32 cellular contexts compared by ENCODE assay signal in the genomic region with DNA sequence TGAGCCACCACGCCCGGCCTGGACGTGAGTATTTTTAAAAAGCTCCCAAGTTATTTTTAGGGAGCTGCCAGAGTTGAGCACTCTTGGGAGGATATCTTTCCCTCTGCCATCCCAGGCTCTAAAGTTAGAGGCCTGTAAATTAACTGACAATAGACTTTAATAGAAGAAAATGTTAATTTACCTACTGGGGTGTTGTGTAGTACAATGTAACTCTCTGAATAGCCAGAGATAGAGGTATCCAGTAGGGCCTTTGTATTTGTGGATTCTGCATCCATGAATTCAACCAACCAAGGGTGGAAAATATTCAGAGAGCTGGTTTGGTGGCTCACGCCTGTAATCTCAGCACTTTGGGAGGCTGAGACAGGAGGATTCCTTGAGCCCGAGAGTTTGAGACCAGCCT.
"Had no signal": no experiment of that assay in that cellular context is flagged by ENCODE, and none has a peak within 500 bp of the region (broad histone marks: within the 10 kb centered on the region; RNA-seq: fewer than 3 reads in every experiment).

No MANE protein-coding gene starts in this region.

- H3K27ac Mint-ChIP-seq: activated CD4-positive, alpha-beta memory T cell treated with anti-CD3 and anti-CD28 coated beads for 36 hours; activated CD4-positive, alpha-beta T cell treated with anti-CD3 and anti-CD28 coated beads, Interleukin-2, amount 10 ng/mL, durations not matched to agents 24 days and 14 days; activated CD8-positive, alpha-beta T cell treated with anti-CD3 and anti-CD28 coated beads for 36 hours; activated naive CD4-positive, alpha-beta T cell treated with anti-CD3 and anti-CD28 coated beads for 36 hours; activated naive CD4-positive, alpha-beta T cell treated with anti-CD3 and anti-CD28 coated beads, Interleukin-2, amount 50 U/mL, for 72 hours; activated naive CD8-positive, alpha-beta T cell treated with anti-CD3 and anti-CD28 coated beads for 36 hours; activated T-cell treated with anti-CD3 and anti-CD28 coated beads, Interleukin-2, amount 50 U/mL, for 72 hours; activated T-helper 1 cell treated with anti-CD3 and anti-CD28 coated beads, Interleukin-12 subunit alpha, Interleukin-12 subunit beta, Interleukin-2, Interleukin-4 antibody, amounts not matched to agents 30 ng/mL and 10 ng/mL and 1 ng/mL, durations not matched to agents 14 hours and 24 hours and 36 hours; activated T-helper 17 cell treated with anti-CD3 and anti-CD28 coated beads, Interleukin-2, amount 50 U/mL, for 72 hours; T-cell; T-helper 17 cell had no signal

- H3K36me3 Mint-ChIP-seq: activated CD4-positive, alpha-beta memory T cell treated with anti-CD3 and anti-CD28 coated beads for 36 hours; activated naive CD4-positive, alpha-beta T cell treated with anti-CD3 and anti-CD28 coated beads, Interleukin-2, amount 50 U/mL, for 72 hours; activated naive CD8-positive, alpha-beta T cell treated with anti-CD3 and anti-CD28 coated beads for 36 hours; T-cell had no signal

- H3K4me1 ChIP-seq: adrenal gland, body of pancreas, breast epithelium had no signal

- H3K27me3 ChIP-seq: adrenal gland, body of pancreas, brain microvascular endothelial cell, breast epithelium had no signal

- H3K4me3 Mint-ChIP-seq: activated CD4-positive, alpha-beta memory T cell treated with anti-CD3 and anti-CD28 coated beads for 36 hours; activated CD4-positive, alpha-beta T cell treated with anti-CD3 and anti-CD28 coated beads, Interleukin-2, amount 10 ng/mL, durations not matched to agents 24 days and 14 days; activated CD8-positive, alpha-beta T cell treated with anti-CD3 and anti-CD28 coated beads for 36 hours; activated naive CD4-positive, alpha-beta T cell treated with anti-CD3 and anti-CD28 coated beads for 36 hours; activated naive CD8-positive, alpha-beta T cell treated with anti-CD3 and anti-CD28 coated beads for 36 hours; activated T-cell treated with anti-CD3 and anti-CD28 coated beads, Interleukin-2, amount 50 U/mL, for 4 hours; activated T-cell treated with anti-CD3 and anti-CD28 coated beads, Interleukin-2, amount 50 U/mL, for 72 hours; activated T-helper 1 cell treated with anti-CD3 and anti-CD28 coated beads, Interleukin-12 subunit alpha, Interleukin-12 subunit beta, Interleukin-2, Interleukin-4 antibody, amounts not matched to agents 30 ng/mL and 10 ng/mL and 1 ng/mL, durations not matched to agents 14 hours and 24 hours and 36 hours; activated T-helper 17 cell treated with anti-CD3 and anti-CD28 coated beads, Interleukin-2, amount 50 U/mL, for 72 hours; T-cell; T-helper 17 cell had no signal

- H3K4me3 ChIP-seq: adrenal gland, body of pancreas, breast epithelium had no signal

- DNase-seq: activated CD4-positive, alpha-beta memory T cell treated with anti-CD3 and anti-CD28 coated beads for 36 hours; activated CD4-positive, alpha-beta T cell treated with anti-CD3 and anti-CD28 coated beads for 4 hours; activated CD4-positive, alpha-beta T cell treated with anti-CD3 and anti-CD28 coated beads, Interleukin-2, amount 10 ng/mL, durations not matched to agents 24 days and 14 days; activated CD4-positive, alpha-beta T cell treated with anti-CD3 and anti-CD28 coated beads, Interleukin-2, amount 50 U/mL, for 1 hour; activated CD4-positive, alpha-beta T cell treated with anti-CD3 and anti-CD28 coated beads, Interleukin-2, amount 50 U/mL, for 4 hours; activated CD4-positive, CD25-positive, alpha-beta regulatory T cell; activated CD8-positive, alpha-beta memory T cell treated with anti-CD3 and anti-CD28 coated beads, Interleukin-2, amount 50 U/mL, for 4 hours; activated CD8-positive, alpha-beta T cell treated with anti-CD3 and anti-CD28 coated beads for 36 hours; activated effector memory CD4-positive, alpha-beta T cell treated with anti-CD3 and anti-CD28 coated beads, Interleukin-2, amount 50 U/mL, for 16 hours; activated gamma-delta T cell treated with Interleukin-2 at 50 U/mL for 16 hours; activated naive CD4-positive, alpha-beta T cell; activated naive CD4-positive, alpha-beta T cell treated with anti-CD3 and anti-CD28 coated beads for 36 hours; activated naive CD4-positive, alpha-beta T cell treated with anti-CD3 and anti-CD28 coated beads, Interleukin-2, amount 50 U/mL, for 16 hours; activated naive CD8-positive, alpha-beta T cell treated with anti-CD3 and anti-CD28 coated beads for 36 hours; activated T-cell treated with anti-CD3 and anti-CD28 coated beads for 4 hours; activated T-cell treated with anti-CD3 and anti-CD28 coated beads, Interleukin-2, amount 50 U/mL, for 1 hour; activated T-cell treated with anti-CD3 and anti-CD28 coated beads, Interleukin-2, amount 50 U/mL, for 4 hours; activated T-cell treated with anti-CD3 and anti-CD28 coated beads, Interleukin-2, amount 50 U/mL, for 72 hours; adrenal gland; amniotic stem cell; aorta; body of pancreas; brain microvascular endothelial cell; central memory CD4-positive, alpha-beta T cell; T-cell; T-helper 17 cell had no signal

- H3K36me3 ChIP-seq: adrenal gland, brain microvascular endothelial cell, breast epithelium had no signal

- H3K4me1 Mint-ChIP-seq: activated T-helper 17 cell treated with anti-CD3 and anti-CD28 coated beads, Interleukin-2, amount 50 U/mL, for 72 hours; T-helper 17 cell had no signal

- ATAC-seq: activated CD4-positive, CD25-positive, alpha-beta regulatory T cell treated with anti-CD3 and anti-CD28 coated beads, Interleukin-2, amount 50 U/mL, for 24 hours; activated CD8-positive, alpha-beta T cell treated with anti-CD3 and anti-CD28 coated beads for 36 hours; activated naive CD4-positive, alpha-beta T cell treated with anti-CD3 and anti-CD28 coated beads, Interleukin-2, amount 50 U/mL, for 72 hours; activated T-cell treated with anti-CD3 and anti-CD28 coated beads, Interleukin-2, amount 50 U/mL, for 4 hours; activated T-cell treated with anti-CD3 and anti-CD28 coated beads, Interleukin-2, amount 50 U/mL, for 72 hours; activated T-helper 17 cell treated with anti-CD3 and anti-CD28 coated beads, Interleukin-2, amount 50 U/mL, for 72 hours; body of pancreas; T-cell; T-helper 17 cell had no signal

- H3K27me3 Mint-ChIP-seq: activated CD4-positive, alpha-beta memory T cell treated with anti-CD3 and anti-CD28 coated beads for 36 hours had no signal

- H3K27ac ChIP-seq: adrenal gland, body of pancreas, brain microvascular endothelial cell, breast epithelium, VCaP had no signal

- H3K9me3 Mint-ChIP-seq: activated CD4-positive, alpha-beta memory T cell treated with anti-CD3 and anti-CD28 coated beads for 36 hours; activated CD4-positive, alpha-beta T cell treated with anti-CD3 and anti-CD28 coated beads, Interleukin-2, amount 10 ng/mL, durations not matched to agents 24 days and 14 days; activated CD8-positive, alpha-beta T cell treated with anti-CD3 and anti-CD28 coated beads for 36 hours; activated naive CD4-positive, alpha-beta T cell treated with anti-CD3 and anti-CD28 coated beads for 36 hours; activated naive CD4-positive, alpha-beta T cell treated with anti-CD3 and anti-CD28 coated beads, Interleukin-2, amount 50 U/mL, for 72 hours; activated naive CD8-positive, alpha-beta T cell treated with anti-CD3 and anti-CD28 coated beads for 36 hours; activated T-cell treated with anti-CD3 and anti-CD28 coated beads, Interleukin-2, amount 50 U/mL, for 4 hours; activated T-cell treated with anti-CD3 and anti-CD28 coated beads, Interleukin-2, amount 50 U/mL, for 72 hours; activated T-helper 1 cell treated with anti-CD3 and anti-CD28 coated beads, Interleukin-12 subunit alpha, Interleukin-12 subunit beta, Interleukin-2, Interleukin-4 antibody, amounts not matched to agents 30 ng/mL and 10 ng/mL and 1 ng/mL, durations not matched to agents 14 hours and 24 hours and 36 hours; activated T-helper 17 cell treated with anti-CD3 and anti-CD28 coated beads, Interleukin-2, amount 50 U/mL, for 72 hours; T-cell had no signal

- H3K9me3 ChIP-seq: adrenal gland, body of pancreas, breast epithelium had no signal
